In the genomic region with DNA sequence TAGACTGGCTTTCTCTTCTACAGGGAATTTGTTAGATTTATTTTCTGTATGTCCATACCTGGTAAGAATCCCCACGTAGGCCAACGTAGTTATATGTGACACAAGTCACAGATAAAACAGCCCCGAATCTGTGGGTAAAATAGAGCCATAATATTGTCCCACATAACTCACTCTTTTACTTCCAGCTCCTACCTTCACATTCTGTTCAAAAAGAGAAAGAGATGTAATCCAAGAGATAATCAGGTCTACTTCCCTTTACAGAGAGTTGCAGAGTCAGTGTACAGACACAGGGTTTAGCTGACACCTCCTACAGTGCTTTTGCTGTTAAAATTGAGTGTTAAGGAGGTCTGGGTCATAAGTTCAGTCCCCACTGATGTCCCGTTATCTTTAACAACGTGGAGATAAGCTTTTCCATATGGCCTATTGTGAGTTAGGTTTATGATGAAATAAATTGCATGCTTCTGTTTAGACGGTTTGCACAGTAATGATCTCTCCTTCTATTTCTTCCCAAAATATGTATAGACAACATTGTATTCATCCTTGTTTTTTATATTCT, we compare ENCODE assay signal across 18 cellular contexts.
"Had no signal": no experiment of that assay in that cellular context is flagged by ENCODE, and none has a peak within 500 bp of the region (broad histone marks: within the 10 kb centered on the region; RNA-seq: fewer than 3 reads in every experiment).

No MANE protein-coding gene starts in this region.

- H3K36me3 Mint-ChIP-seq: activated CD4-positive, alpha-beta memory T cell treated with anti-CD3 and anti-CD28 coated beads for 36 hours; activated CD8-positive, alpha-beta memory T cell treated with anti-CD3 and anti-CD28 coated beads, Interleukin-2, amount 10 ng/mL, durations not matched to agents 7 days and 5 days had no signal

- DNase-seq: activated CD4-positive, alpha-beta memory T cell treated with anti-CD3 and anti-CD28 coated beads for 36 hours; activated CD4-positive, alpha-beta T cell treated with anti-CD3 and anti-CD28 coated beads for 36 hours; activated CD8-positive, alpha-beta memory T cell treated with anti-CD3 and anti-CD28 coated beads, Interleukin-2, amount 10 ng/mL, durations not matched to agents 7 days and 5 days; activated effector memory CD4-positive, alpha-beta T cell treated with Interleukin-2 at 50 U/mL for 16 hours; activated naive CD4-positive, alpha-beta T cell treated with anti-CD3 and anti-CD28 coated beads, Interleukin-2, amount 50 U/mL, for 16 hours; activated T-cell treated with anti-CD3 and anti-CD28 coated beads, Interleukin-2, amount 50 U/mL, for 1 hour; head of caudate nucleus; immature natural killer cell; mesenchymal stem cell; nephron progenitor cell; psoas muscle; right lobe of liver; spleen; stomach; testis had no signal

- H3K9me3 ChIP-seq: psoas muscle, right lobe of liver, spleen, stomach, testis had no signal

- H3K36me3 ChIP-seq: right lobe of liver, spleen, stomach had no signal

- FAIRE-seq: astrocyte, bronchial epithelial cell, frontal cortex had no signal

- H3K27ac Mint-ChIP-seq: activated CD4-positive, alpha-beta memory T cell treated with anti-CD3 and anti-CD28 coated beads for 36 hours; activated CD4-positive, alpha-beta T cell treated with anti-CD3 and anti-CD28 coated beads for 36 hours; activated CD8-positive, alpha-beta memory T cell treated with anti-CD3 and anti-CD28 coated beads, Interleukin-2, amount 10 ng/mL, durations not matched to agents 7 days and 5 days; immature natural killer cell; nephron progenitor cell had no signal

- H3K4me3 ChIP-seq: psoas muscle, right lobe of liver, spleen, stomach, testis had no signal

- H3K27me3 Mint-ChIP-seq: activated CD4-positive, alpha-beta memory T cell treated with anti-CD3 and anti-CD28 coated beads for 36 hours; activated CD4-positive, alpha-beta T cell treated with anti-CD3 and anti-CD28 coated beads for 36 hours; activated CD8-positive, alpha-beta memory T cell treated with anti-CD3 and anti-CD28 coated beads, Interleukin-2, amount 10 ng/mL, durations not matched to agents 7 days and 5 days had no signal

- H3K9me3 Mint-ChIP-seq: activated CD4-positive, alpha-beta memory T cell treated with anti-CD3 and anti-CD28 coated beads for 36 hours; nephron progenitor cell had no signal

- H3K4me1 Mint-ChIP-seq: activated CD4-positive, alpha-beta T cell treated with anti-CD3 and anti-CD28 coated beads for 36 hours; activated CD8-positive, alpha-beta memory T cell treated with anti-CD3 and anti-CD28 coated beads, Interleukin-2, amount 10 ng/mL, durations not matched to agents 7 days and 5 days; immature natural killer cell had no signal

- H3K27ac ChIP-seq: psoas muscle, right lobe of liver, spleen, stomach, testis had no signal

- H3K27me3 ChIP-seq: right lobe of liver, spleen, stomach, testis had no signal

- H3K4me1 ChIP-seq: psoas muscle, right lobe of liver, spleen, stomach, testis had no signal

- H3K4me3 Mint-ChIP-seq: activated CD4-positive, alpha-beta memory T cell treated with anti-CD3 and anti-CD28 coated beads for 36 hours; activated CD4-positive, alpha-beta T cell treated with anti-CD3 and anti-CD28 coated beads for 36 hours; activated CD8-positive, alpha-beta memory T cell treated with anti-CD3 and anti-CD28 coated beads, Interleukin-2, amount 10 ng/mL, durations not matched to agents 7 days and 5 days; immature natural killer cell; nephron progenitor cell had no signal

- ATAC-seq: activated CD4-positive, alpha-beta T cell treated with anti-CD3 and anti-CD28 coated beads for 36 hours; activated CD8-positive, alpha-beta memory T cell treated with anti-CD3 and anti-CD28 coated beads, Interleukin-2, amount 10 ng/mL, durations not matched to agents 7 days and 5 days; psoas muscle; right lobe of liver had no signal
